Comparison of ENCODE assay signal across 8 cellular contexts in the genomic region with DNA sequence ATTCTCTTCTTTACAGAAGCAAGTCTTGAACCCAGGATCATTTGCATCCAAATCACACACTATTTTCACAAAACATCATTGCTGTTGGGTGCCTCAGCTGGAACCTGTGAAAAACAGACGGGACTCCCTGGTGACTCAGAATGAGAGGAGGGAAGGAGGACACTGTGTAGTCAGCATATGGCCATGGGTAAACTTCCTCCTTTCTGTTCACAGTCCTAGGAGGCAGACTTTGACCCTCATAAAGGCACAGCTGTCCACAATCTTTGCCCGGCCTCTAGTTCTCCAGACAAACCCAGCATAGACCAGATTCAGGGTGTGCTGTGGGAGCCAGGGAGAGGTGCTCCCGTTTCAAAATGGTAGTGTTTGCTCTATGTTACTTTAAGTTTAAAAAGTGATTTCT.
DNase-seq lines count a peak whose midpoint lies in the region; ATAC-seq, FAIRE-seq and TF ChIP-seq lines count a peak whose summit lies in the region.

No MANE protein-coding gene starts in this region.

- peaks cover 0 to 2% of the 10 kb centered on the region in 2 donors for H3K9me3 Mint-ChIP-seq in activated T-cell treated with anti-CD3 and anti-CD28 coated beads, Interleukin-2, amount 50 U/mL, for 72 hours

- peaks cover 8% of the 10 kb centered on the region for H3K27me3 Mint-ChIP-seq in activated T-cell treated with anti-CD3 and anti-CD28 coated beads, Interleukin-2, amount 50 U/mL, for 72 hours (ENCODE audit: low read depth)

- DNase-seq in HFF-Myc (ENCODE audit: extremely low read depth, low read depth) = peak; percentile 50
- DNase-seq in LoVo (ENCODE audit: low spot score) = peak; percentile 98
- DNase-seq in activated CD4-positive, alpha-beta T cell treated with anti-CD3 and anti-CD28 coated beads for 4 hours = no peak
- DNase-seq in GOT3 (lab: John Stamatoyannopoulos, UW) = no peak
- no peak for DNase-seq in middle frontal gyrus (ENCODE audit: extremely low spot score, low spot score)
- no peak for DNase-seq in activated T-cell treated with anti-CD3 and anti-CD28 coated beads, Interleukin-2, amount 50 U/mL, for 72 hours

- ATAC-seq in GM18508 (IDR thresholded peaks at IDR 0.05; ENCODE audit: insufficient read depth, unreplicated experiment) = peak; percentile 98
- no peak for ATAC-seq in activated T-cell treated with anti-CD3 and anti-CD28 coated beads, Interleukin-2, amount 50 U/mL, for 72 hours (replicated peaks in 1 of 2)

- peak; percentile 84 for FAIRE-seq in islet of Langerhans (lab: Jason Lieb, UNC)

- H3K4me3 ChIP-seq in HFF-Myc (replicated peaks; ENCODE audit: low read depth, low read length) = no peak overlapping the region

- no peak for TF ChIP-seq CTCF in HFF-Myc (IDR thresholded peaks at IDR 0.05; ENCODE audit: low read depth, low read length, missing control alignments)

- no peak overlapping the region for H3K4me3 Mint-ChIP-seq in activated T-cell treated with anti-CD3 and anti-CD28 coated beads, Interleukin-2, amount 50 U/mL, for 72 hours

- peaks cover 17% of the 10 kb centered on the region for H3K4me1 Mint-ChIP-seq in activated T-cell treated with anti-CD3 and anti-CD28 coated beads, Interleukin-2, amount 50 U/mL, for 72 hours (ENCODE audit: low read depth)

- H3K27ac Mint-ChIP-seq in activated T-cell treated with anti-CD3 and anti-CD28 coated beads, Interleukin-2, amount 50 U/mL, for 72 hours = no peak overlapping the region

- peaks cover 0 to 1% of the 10 kb centered on the region in 2 donors for H3K36me3 Mint-ChIP-seq in activated T-cell treated with anti-CD3 and anti-CD28 coated beads, Interleukin-2, amount 50 U/mL, for 72 hours (ENCODE audit: insufficient read depth in 2 of 2)

Comparison
In these comparisons a context has a peak if more than half of its experiments do, and no peak if none do; other contexts are left out.
1. DNase-seq: peak in HFF-Myc (single experiment) and LoVo (single experiment); none in activated CD4-positive, alpha-beta T cell treated with anti-CD3 and anti-CD28 coated beads for 4 hours (0 of 2), GOT3 (single experiment), middle frontal gyrus (single experiment) and activated T-cell treated with anti-CD3 and anti-CD28 coated beads, Interleukin-2, amount 50 U/mL, for 72 hours (0 of 2).